ENCODE assay signal across 30 cellular contexts in genomic region chr13:91510058-91510457, GRCh38.
"Had no signal": no experiment of that assay in that cellular context is flagged by ENCODE, and none has a peak within 500 bp of the region (broad histone marks: within the 10 kb centered on the region; RNA-seq: fewer than 3 reads in every experiment).

No MANE protein-coding gene starts in this region.

- ATAC-seq: activated CD4-positive, CD25-positive, alpha-beta regulatory T cell treated with anti-CD3 and anti-CD28 coated beads, Interleukin-2, amount 50 U/mL, for 24 hours; activated CD8-positive, alpha-beta T cell treated with anti-CD3 and anti-CD28 coated beads for 36 hours; activated T-cell treated with anti-CD3 and anti-CD28 coated beads, Interleukin-2, amount 50 U/mL, for 4 hours; activated T-helper 17 cell treated with anti-CD3 and anti-CD28 coated beads, Interleukin-2, amount 50 U/mL, for 72 hours; effector memory CD8-positive, alpha-beta T cell; foreskin keratinocyte; gastroesophageal sphincter; heart right ventricle; T-helper 17 cell had no signal

- H3K9me3 ChIP-seq: esophagus muscularis mucosa, gastroesophageal sphincter had no signal

- FAIRE-seq: astrocyte, bronchial epithelial cell had no signal

- H3K27me3 ChIP-seq: brain microvascular endothelial cell, esophagus muscularis mucosa, foreskin keratinocyte, gastroesophageal sphincter, heart right ventricle had no signal

- H3K27ac ChIP-seq: brain microvascular endothelial cell, esophagus muscularis mucosa, foreskin keratinocyte, gastroesophageal sphincter, heart right ventricle, WERI-Rb-1 had no signal

- H3K36me3 ChIP-seq: brain microvascular endothelial cell, esophagus muscularis mucosa, gastroesophageal sphincter, heart right ventricle, WERI-Rb-1 had no signal

- H3K4me3 ChIP-seq: esophagus muscularis mucosa, gastroesophageal sphincter, heart right ventricle had no signal

- DNase-seq: activated B cell treated with CpG ODN at 0.5 μM for 24 hours; activated CD4-positive, alpha-beta T cell treated with anti-CD3 and anti-CD28 coated beads for 48 hours; activated CD4-positive, alpha-beta T cell treated with anti-CD3 and anti-CD28 coated beads, Interleukin-2, amount 50 U/mL, for 1 hour; activated CD4-positive, alpha-beta T cell treated with anti-CD3 and anti-CD28 coated beads, Interleukin-2, amount 50 U/mL, for 48 hours; activated CD8-positive, alpha-beta memory T cell treated with anti-CD3 and anti-CD28 coated beads for 24 hours; activated CD8-positive, alpha-beta T cell treated with anti-CD3 and anti-CD28 coated beads for 36 hours; activated effector memory CD4-positive, alpha-beta T cell treated with Interleukin-2 at 50 U/mL for 16 hours; activated gamma-delta T cell treated with Interleukin-2 at 50 U/mL for 16 hours; activated naive CD4-positive, alpha-beta T cell treated with anti-CD3 and anti-CD28 coated beads, Interleukin-2, amount 50 U/mL, for 16 hours; activated naive CD4-positive, alpha-beta T cell treated with Interleukin-2 at 50 U/mL for 16 hours; activated T-cell treated with anti-CD3 and anti-CD28 coated beads, Interleukin-2, amount 50 U/mL, for 4 hours; amniotic stem cell; anterior cingulate cortex; brain microvascular endothelial cell; cortex of kidney; dermis blood vessel endothelial cell; effector CD4-positive, alpha-beta T cell; effector memory CD8-positive, alpha-beta T cell; erythroblast; foreskin keratinocyte; heart right ventricle; T-helper 17 cell; T1000; WERI-Rb-1 had no signal

- H3K4me1 ChIP-seq: esophagus muscularis mucosa, foreskin keratinocyte, gastroesophageal sphincter, heart right ventricle had no signal
